Comparison of ENCODE assay signal across 15 cellular contexts in genomic region chr5:150063638-150064037, GRCh38. TPM values are rescaled to one million over a fixed set of nuclear protein-coding genes. Genes with fewer than 3 reads are reported as not detected.
DNase-seq lines count a peak whose midpoint lies in the region; TF ChIP-seq lines count a peak whose summit lies in the region.
"Had no signal": no experiment of that assay in that cellular context is flagged by ENCODE, and none has a peak within 500 bp of the region (broad histone marks: within the 10 kb centered on the region; RNA-seq: fewer than 3 reads in every experiment).

No MANE protein-coding gene starts in this region.

- TF ChIP-seq CTCF in CD14-positive monocyte (IDR thresholded peaks at IDR 0.05) (no peak), sigmoid colon (IDR thresholded peaks at IDR 0.05) (no peak), dorsolateral prefrontal cortex (IDR thresholded peaks at IDR 0.05 in 54 of 56, conservative IDR thresholded peaks at IDR 0.05 in 2 of 56; ENCODE audit: low read depth in 1 of 56, partially characterized antibody in 56 of 56) (no peak)

- WGBS in sigmoid colon, 2 donors = 84 to 85% methylated on average over 5 of the region's 5 CpGs

- DNase-seq in CD14-positive monocyte (ENCODE audit: low spot score) = no peak
- peak; percentile 64 for DNase-seq in sigmoid colon
- no peak for DNase-seq in dorsolateral prefrontal cortex
- DNase-seq in cortex of kidney (lab: John Stamatoyannopoulos, UW) = no peak
- no peak for DNase-seq in NCI-H446 treated with DMSO at 0.1 percent for 48 hours (lab: John Stamatoyannopoulos, UW)
- DNase-seq: Caco-2; CD8-positive, alpha-beta memory T cell; DND-41; GDM1; HCEC 1CT; HFFc6 had no signal

- H3K4me1 Mint-ChIP-seq in CD14-positive monocyte = peaks cover 81% of the 10 kb centered on the region
- peaks cover 100% of the 10 kb centered on the region for H3K4me1 Mint-ChIP-seq in dendritic cell treated with granulocyte-macrophage colony-stimulating factor and Interleukin-4, amounts not matched to agents 40 ng/mL and 50 ng/mL, for 4 days (ENCODE audit: low read depth)

- H3K9me3 ChIP-seq in BLaER1 = no peaks in the 10 kb centered on the region
- no peaks in the 10 kb centered on the region for H3K9me3 ChIP-seq in sigmoid colon
- H3K9me3 ChIP-seq: Caco-2 had no signal

- peaks cover 0 to 2% (median 0%) of the 10 kb centered on the region in 3 donors for H3K27me3 Mint-ChIP-seq in CD14-positive monocyte (ENCODE audit: low read depth in 3 of 3)
- H3K27me3 Mint-ChIP-seq in dendritic cell treated with granulocyte-macrophage colony-stimulating factor and Interleukin-4, amounts not matched to agents 40 ng/mL and 50 ng/mL, for 4 days = no peaks in the 10 kb centered on the region
- H3K27me3 Mint-ChIP-seq: B cell had no signal

- no peak for TF ChIP-seq POLR2A in sigmoid colon (IDR thresholded peaks at IDR 0.05)

- H3K27ac Mint-ChIP-seq in CD14-positive monocyte = peak overlapping the region in 6 of 7 donors; percentile 8 to 74 (median 63)
- H3K27ac Mint-ChIP-seq in dendritic cell treated with granulocyte-macrophage colony-stimulating factor and Interleukin-4, amounts not matched to agents 40 ng/mL and 50 ng/mL, for 4 days = peak overlapping the region; percentile 98
- H3K27ac Mint-ChIP-seq: B cell; CD8-positive, alpha-beta memory T cell had no signal

- H3K36me3 ChIP-seq in BLaER1 (peaks cover 40% of the 10 kb centered on the region), sigmoid colon (no peaks in the 10 kb centered on the region)

- H3K4me1 ChIP-seq in BLaER1 (peaks cover 82% of the 10 kb centered on the region), sigmoid colon (no peaks in the 10 kb centered on the region)

- H3K9ac ChIP-seq in BLaER1 = peak overlapping the region; percentile 82; the same call in 1 of the 2 replicates

- peak overlapping the region; percentile 95 for H3K27ac ChIP-seq in BLaER1
- no peak overlapping the region for H3K27ac ChIP-seq in sigmoid colon
- peak overlapping the region in 5 of 59 donors; percentile 4 to 26 (median 8) for H3K27ac ChIP-seq in dorsolateral prefrontal cortex

- intact Hi-C loops in CD14-positive monocyte (cut with micrococcal nuclease) = loop anchor here in 1 of 2 donors (10.0 kb wide), 1 partner anchor 701 kb away; no protein-coding TSS in a partner anchor
- intact Hi-C loops in dendritic cell treated with granulocyte-macrophage colony-stimulating factor and Interleukin-4, amounts not matched to agents 40 ng/mL and 50 ng/mL, for 4 days (cut with micrococcal nuclease) = loop anchor here (2.0 kb wide), 1 partner anchor 63 kb away; the partner anchor contains the start of genes HMGXB3 and TIGD6
- intact Hi-C loops in sigmoid colon (cut with DNase I) = no loop called here
- intact Hi-C loops in dorsolateral prefrontal cortex (cut with DNase I) = no loop called here

- no peaks in the 10 kb centered on the region for H4K20me1 ChIP-seq in BLaER1

- H3K4me3 ChIP-seq in BLaER1 = no peak overlapping the region
- no peak overlapping the region for H3K4me3 ChIP-seq in sigmoid colon
- no peak overlapping the region for H3K4me3 ChIP-seq in dorsolateral prefrontal cortex

- TF ChIP-seq EP300 in sigmoid colon (IDR thresholded peaks at IDR 0.05) = no peak

- H3K9me3 Mint-ChIP-seq in CD14-positive monocyte = peaks cover 0 to 3% (median 0%) of the 10 kb centered on the region in 7 donors
- H3K9me3 Mint-ChIP-seq in dendritic cell treated with granulocyte-macrophage colony-stimulating factor and Interleukin-4, amounts not matched to agents 40 ng/mL and 50 ng/mL, for 4 days = no peaks in the 10 kb centered on the region
- H3K9me3 Mint-ChIP-seq: CD8-positive, alpha-beta memory T cell; HFFc6 had no signal

- H3K36me3 Mint-ChIP-seq in CD14-positive monocyte = peaks cover 79 to 83% of the 10 kb centered on the region in 2 donors
- peaks cover 100% of the 10 kb centered on the region for H3K36me3 Mint-ChIP-seq in dendritic cell treated with granulocyte-macrophage colony-stimulating factor and Interleukin-4, amounts not matched to agents 40 ng/mL and 50 ng/mL, for 4 days (ENCODE audit: low read depth)
- H3K36me3 Mint-ChIP-seq: CD8-positive, alpha-beta memory T cell had no signal

- H3K4me2 ChIP-seq in BLaER1 = peak overlapping the region; percentile 98

- H3K27me3 ChIP-seq in BLaER1 = no peaks in the 10 kb centered on the region
- H3K27me3 ChIP-seq in sigmoid colon = no peaks in the 10 kb centered on the region
- no peaks in the 10 kb centered on the region for H3K27me3 ChIP-seq in dorsolateral prefrontal cortex

- no peak overlapping the region for H3K4me3 Mint-ChIP-seq in CD14-positive monocyte
- peak overlapping the region; percentile 65 for H3K4me3 Mint-ChIP-seq in dendritic cell treated with granulocyte-macrophage colony-stimulating factor and Interleukin-4, amounts not matched to agents 40 ng/mL and 50 ng/mL, for 4 days
- H3K4me3 Mint-ChIP-seq: B cell; CD8-positive, alpha-beta memory T cell; HFFc6 had no signal

RNA-seq across cellular contexts. Expression of gene CSF1R, which starts 22.7 kb away (rescaled TPM):
- polyA plus RNA-seq in CD14-positive monocyte (100 to 1,000 TPM; 180 to 242 TPM), sigmoid colon (10 to 100 TPM; 10.8 to 26.1 (median 16.3) TPM)
- total RNA-seq in sigmoid colon (10 to 100 TPM; 21.9 to 44.4 (median 36.0) TPM), dorsolateral prefrontal cortex (10 to 100 TPM in 119 of 120 experiments, 1 to 10 TPM in 1; 8.9 to 88.6 (median 36.8) TPM)
- total RNA-seq: HepG2 had no signal
